1 cellular context compared by ENCODE assay signal in the genomic region with DNA sequence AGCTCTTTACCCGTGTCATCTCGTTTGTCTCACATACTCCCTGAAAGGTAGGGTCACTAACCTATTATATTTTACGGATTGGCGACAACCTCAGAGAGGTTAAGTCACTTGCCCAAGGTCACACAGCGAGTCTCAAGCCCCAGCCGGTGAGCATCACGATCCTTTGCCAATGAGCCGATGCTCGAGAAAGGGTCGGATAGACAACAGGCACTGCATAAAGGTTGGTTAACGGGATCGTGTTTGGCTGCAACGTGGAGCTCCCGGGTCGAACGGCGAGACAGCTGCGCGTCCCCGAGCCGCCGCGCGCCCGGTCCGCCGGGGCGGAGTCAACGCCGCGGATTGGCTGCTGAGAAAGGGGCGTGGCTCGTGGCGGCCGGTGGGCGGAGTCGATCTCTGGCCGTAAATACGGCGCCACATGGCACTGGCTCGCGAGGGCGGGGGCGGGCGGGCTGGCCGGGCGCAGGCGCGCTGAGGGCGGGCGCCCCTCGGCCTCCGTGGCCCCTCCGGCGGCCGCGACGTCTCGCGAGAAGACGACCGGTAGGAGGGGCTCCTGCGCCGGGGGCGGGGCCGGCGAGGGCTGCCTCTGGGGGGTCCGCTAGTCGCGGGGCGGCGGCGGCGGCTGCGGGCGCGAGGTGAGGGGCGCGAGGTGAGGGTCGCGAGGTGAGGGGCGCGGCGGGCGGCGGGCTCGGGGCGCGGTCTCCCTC.
TF ChIP-seq lines count a peak whose summit lies in the region.

TSS of gene CHST12 (plus strand) at position 598 of the 704 bp plus-strand sequence. CDS start 29,029 bp downstream, outside the sequence.

TF ChIP-seq in HepG2, 621 proteins besides CTCF, POLR2A, EP300 and RAD21 (continued from another document and continues in another):
- TF ChIP-seq, protein P1, sequence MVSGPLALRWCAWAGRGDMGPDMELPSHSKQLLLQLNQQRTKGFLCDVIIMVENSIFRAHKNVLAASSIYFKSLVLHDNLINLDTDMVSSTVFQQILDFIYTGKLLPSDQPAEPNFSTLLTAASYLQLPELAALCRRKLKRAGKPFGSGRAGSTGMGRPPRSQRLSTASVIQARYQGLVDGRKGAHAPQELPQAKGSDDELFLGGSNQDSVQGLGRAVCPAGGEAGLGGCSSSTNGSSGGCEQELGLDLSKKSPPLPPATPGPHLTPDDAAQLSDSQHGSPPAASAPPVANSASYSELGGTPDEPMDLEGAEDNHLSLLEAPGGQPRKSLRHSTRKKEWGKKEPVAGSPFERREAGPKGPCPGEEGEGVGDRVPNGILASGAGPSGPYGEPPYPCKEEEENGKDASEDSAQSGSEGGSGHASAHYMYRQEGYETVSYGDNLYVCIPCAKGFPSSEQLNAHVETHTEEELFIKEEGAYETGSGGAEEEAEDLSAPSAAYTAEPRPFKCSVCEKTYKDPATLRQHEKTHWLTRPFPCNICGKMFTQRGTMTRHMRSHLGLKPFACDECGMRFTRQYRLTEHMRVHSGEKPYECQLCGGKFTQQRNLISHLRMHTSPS (CRISPR knock-in tag; IDR thresholded peaks at IDR 0.05; ENCODE audit: low read depth): no peak
- TF ChIP-seq SRSF4 (IDR thresholded peaks at IDR 0.05; ENCODE audit: low read depth, low read length, poor library complexity, severe bottlenecking) (no peak), CEBPB (IDR thresholded peaks at IDR 0.05; ENCODE audit: borderline replicate concordance, low read depth, low read length) (no peak), ZMAT3 (CRISPR knock-in tag; conservative IDR thresholded peaks at IDR 0.05) (no peak), ARHGAP35 (CRISPR knock-in tag; IDR thresholded peaks at IDR 0.05; ENCODE audit: borderline replicate concordance) (peak; percentile 51; the same call in 1 of the 2 replicates), ZNF205 (CRISPR knock-in tag; IDR thresholded peaks at IDR 0.05) (no peak; the same call in 1 of the 2 replicates), JUNB (CRISPR knock-in tag; IDR thresholded peaks at IDR 0.05; ENCODE audit: borderline replicate concordance) (no peak), AHDC1 (CRISPR knock-in tag; IDR thresholded peaks at IDR 0.05; ENCODE audit: borderline replicate concordance) (no peak), ZBTB43 (CRISPR knock-in tag; conservative IDR thresholded peaks at IDR 0.05) (no peak), ZNF3 (CRISPR knock-in tag; IDR thresholded peaks at IDR 0.05) (no peak), GPN1 (CRISPR knock-in tag; IDR thresholded peaks at IDR 0.05; ENCODE audit: borderline replicate concordance) (no peak), ARNT (IDR thresholded peaks at IDR 0.05) (no peak), KAT7 (CRISPR knock-in tag; IDR thresholded peaks at IDR 0.05; ENCODE audit: borderline replicate concordance) (no peak), ZNF513 (CRISPR knock-in tag; conservative IDR thresholded peaks at IDR 0.05) (no peak), ZNF17 (CRISPR knock-in tag; IDR thresholded peaks at IDR 0.05) (no peak), ZNF616 (CRISPR knock-in tag; IDR thresholded peaks at IDR 0.05; ENCODE audit: low read depth) (no peak), ZNF839 (CRISPR knock-in tag; IDR thresholded peaks at IDR 0.05; ENCODE audit: borderline replicate concordance) (no peak), SP140L (CRISPR knock-in tag; IDR thresholded peaks at IDR 0.05; ENCODE audit: borderline replicate concordance) (no peak), ZSCAN9 (CRISPR knock-in tag; IDR thresholded peaks at IDR 0.05; ENCODE audit: borderline replicate concordance) (no peak), ARID2 (CRISPR knock-in tag; IDR thresholded peaks at IDR 0.05; ENCODE audit: borderline replicate concordance) (no peak), ZFX (CRISPR knock-in tag; IDR thresholded peaks at IDR 0.05; ENCODE audit: low read depth) (no peak), ZBTB42 (CRISPR knock-in tag; IDR thresholded peaks at IDR 0.05) (no peak), ZNF432 (CRISPR knock-in tag; IDR thresholded peaks at IDR 0.05; ENCODE audit: borderline replicate concordance) (no peak), SMYD3 (CRISPR knock-in tag; IDR thresholded peaks at IDR 0.05) (no peak), ZNF883 (CRISPR knock-in tag; IDR thresholded peaks at IDR 0.05; ENCODE audit: not compliant biosample characterization) (peak; percentile 23), SETDB1 (CRISPR knock-in tag; IDR thresholded peaks at IDR 0.05; ENCODE audit: borderline replicate concordance) (no peak), FOXO1 (CRISPR knock-in tag; IDR thresholded peaks at IDR 0.05) (no peak), ZNF382 (CRISPR knock-in tag; IDR thresholded peaks at IDR 0.05; ENCODE audit: borderline replicate concordance) (no peak), ATRX (CRISPR knock-in tag; IDR thresholded peaks at IDR 0.05; ENCODE audit: borderline replicate concordance) (no peak), RARG (CRISPR knock-in tag; IDR thresholded peaks at IDR 0.05; ENCODE audit: low read depth) (no peak), ZNF709 (CRISPR knock-in tag; IDR thresholded peaks at IDR 0.05) (no peak), RCOR2 (CRISPR knock-in tag; IDR thresholded peaks at IDR 0.05) (peak; percentile 99), ZSCAN22 (CRISPR knock-in tag; IDR thresholded peaks at IDR 0.05) (no peak), ZNF703 (CRISPR knock-in tag; IDR thresholded peaks at IDR 0.05; ENCODE audit: borderline replicate concordance) (no peak)
- TF ChIP-seq, protein P2, sequence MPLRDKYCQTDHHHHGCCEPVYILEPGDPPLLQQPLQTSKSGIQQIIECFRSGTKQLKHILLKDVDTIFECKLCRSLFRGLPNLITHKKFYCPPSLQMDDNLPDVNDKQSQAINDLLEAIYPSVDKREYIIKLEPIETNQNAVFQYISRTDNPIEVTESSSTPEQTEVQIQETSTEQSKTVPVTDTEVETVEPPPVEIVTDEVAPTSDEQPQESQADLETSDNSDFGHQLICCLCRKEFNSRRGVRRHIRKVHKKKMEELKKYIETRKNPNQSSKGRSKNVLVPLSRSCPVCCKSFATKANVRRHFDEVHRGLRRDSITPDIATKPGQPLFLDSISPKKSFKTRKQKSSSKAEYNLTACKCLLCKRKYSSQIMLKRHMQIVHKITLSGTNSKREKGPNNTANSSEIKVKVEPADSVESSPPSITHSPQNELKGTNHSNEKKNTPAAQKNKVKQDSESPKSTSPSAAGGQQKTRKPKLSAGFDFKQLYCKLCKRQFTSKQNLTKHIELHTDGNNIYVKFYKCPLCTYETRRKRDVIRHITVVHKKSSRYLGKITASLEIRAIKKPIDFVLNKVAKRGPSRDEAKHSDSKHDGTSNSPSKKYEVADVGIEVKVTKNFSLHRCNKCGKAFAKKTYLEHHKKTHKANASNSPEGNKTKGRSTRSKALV (CRISPR knock-in tag; IDR thresholded peaks at IDR 0.05): no peak
- TF ChIP-seq, protein P3, sequence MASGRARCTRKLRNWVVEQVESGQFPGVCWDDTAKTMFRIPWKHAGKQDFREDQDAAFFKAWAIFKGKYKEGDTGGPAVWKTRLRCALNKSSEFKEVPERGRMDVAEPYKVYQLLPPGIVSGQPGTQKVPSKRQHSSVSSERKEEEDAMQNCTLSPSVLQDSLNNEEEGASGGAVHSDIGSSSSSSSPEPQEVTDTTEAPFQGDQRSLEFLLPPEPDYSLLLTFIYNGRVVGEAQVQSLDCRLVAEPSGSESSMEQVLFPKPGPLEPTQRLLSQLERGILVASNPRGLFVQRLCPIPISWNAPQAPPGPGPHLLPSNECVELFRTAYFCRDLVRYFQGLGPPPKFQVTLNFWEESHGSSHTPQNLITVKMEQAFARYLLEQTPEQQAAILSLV (CRISPR knock-in tag; IDR thresholded peaks at IDR 0.05; ENCODE audit: borderline replicate concordance): peak; percentile 69; the same call in 1 of the 2 replicates
- TF ChIP-seq, protein P4, sequence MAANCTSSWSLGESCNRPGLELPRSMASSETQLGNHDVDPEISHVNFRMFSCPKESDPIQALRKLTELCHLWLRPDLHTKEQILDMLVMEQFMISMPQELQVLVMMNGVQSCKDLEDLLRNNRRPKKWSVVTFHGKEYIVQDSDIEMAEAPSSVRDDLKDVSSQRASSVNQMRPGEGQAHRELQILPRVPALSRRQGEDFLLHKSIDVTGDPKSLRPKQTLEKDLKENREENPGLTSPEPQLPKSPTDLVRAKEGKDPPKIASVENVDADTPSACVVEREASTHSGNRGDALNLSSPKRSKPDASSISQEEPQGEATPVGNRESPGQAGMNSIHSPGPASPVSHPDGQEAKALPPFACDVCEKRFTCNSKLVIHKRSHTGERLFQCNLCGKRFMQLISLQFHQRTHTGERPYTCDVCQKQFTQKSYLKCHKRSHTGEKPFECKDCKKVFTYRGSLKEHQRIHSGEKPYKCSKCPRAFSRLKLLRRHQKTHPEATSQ (CRISPR knock-in tag; IDR thresholded peaks at IDR 0.05; ENCODE audit: borderline replicate concordance): no peak
- TF ChIP-seq, protein P5, sequence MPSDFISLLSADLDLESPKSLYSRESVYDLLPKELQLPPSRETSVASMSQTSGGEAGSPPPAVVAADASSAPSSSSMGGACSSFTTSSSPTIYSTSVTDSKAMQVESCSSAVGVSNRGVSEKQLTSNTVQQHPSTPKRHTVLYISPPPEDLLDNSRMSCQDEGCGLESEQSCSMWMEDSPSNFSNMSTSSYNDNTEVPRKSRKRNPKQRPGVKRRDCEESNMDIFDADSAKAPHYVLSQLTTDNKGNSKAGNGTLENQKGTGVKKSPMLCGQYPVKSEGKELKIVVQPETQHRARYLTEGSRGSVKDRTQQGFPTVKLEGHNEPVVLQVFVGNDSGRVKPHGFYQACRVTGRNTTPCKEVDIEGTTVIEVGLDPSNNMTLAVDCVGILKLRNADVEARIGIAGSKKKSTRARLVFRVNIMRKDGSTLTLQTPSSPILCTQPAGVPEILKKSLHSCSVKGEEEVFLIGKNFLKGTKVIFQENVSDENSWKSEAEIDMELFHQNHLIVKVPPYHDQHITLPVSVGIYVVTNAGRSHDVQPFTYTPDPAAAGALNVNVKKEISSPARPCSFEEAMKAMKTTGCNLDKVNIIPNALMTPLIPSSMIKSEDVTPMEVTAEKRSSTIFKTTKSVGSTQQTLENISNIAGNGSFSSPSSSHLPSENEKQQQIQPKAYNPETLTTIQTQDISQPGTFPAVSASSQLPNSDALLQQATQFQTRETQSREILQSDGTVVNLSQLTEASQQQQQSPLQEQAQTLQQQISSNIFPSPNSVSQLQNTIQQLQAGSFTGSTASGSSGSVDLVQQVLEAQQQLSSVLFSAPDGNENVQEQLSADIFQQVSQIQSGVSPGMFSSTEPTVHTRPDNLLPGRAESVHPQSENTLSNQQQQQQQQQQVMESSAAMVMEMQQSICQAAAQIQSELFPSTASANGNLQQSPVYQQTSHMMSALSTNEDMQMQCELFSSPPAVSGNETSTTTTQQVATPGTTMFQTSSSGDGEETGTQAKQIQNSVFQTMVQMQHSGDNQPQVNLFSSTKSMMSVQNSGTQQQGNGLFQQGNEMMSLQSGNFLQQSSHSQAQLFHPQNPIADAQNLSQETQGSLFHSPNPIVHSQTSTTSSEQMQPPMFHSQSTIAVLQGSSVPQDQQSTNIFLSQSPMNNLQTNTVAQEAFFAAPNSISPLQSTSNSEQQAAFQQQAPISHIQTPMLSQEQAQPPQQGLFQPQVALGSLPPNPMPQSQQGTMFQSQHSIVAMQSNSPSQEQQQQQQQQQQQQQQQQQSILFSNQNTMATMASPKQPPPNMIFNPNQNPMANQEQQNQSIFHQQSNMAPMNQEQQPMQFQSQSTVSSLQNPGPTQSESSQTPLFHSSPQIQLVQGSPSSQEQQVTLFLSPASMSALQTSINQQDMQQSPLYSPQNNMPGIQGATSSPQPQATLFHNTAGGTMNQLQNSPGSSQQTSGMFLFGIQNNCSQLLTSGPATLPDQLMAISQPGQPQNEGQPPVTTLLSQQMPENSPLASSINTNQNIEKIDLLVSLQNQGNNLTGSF (CRISPR knock-in tag; IDR thresholded peaks at IDR 0.05): no peak
